In genomic region chr17:320139-320538, GRCh38 we compare ENCODE assay signal across 22 cellular contexts. TPM values are rescaled to one million over a fixed set of nuclear protein-coding genes. Genes with fewer than 3 reads are reported as not detected.
DNase-seq lines count a peak whose midpoint lies in the region; ATAC-seq, FAIRE-seq and TF ChIP-seq lines count a peak whose summit lies in the region.
"Had no signal": no experiment of that assay in that cellular context is flagged by ENCODE, and none has a peak within 500 bp of the region (broad histone marks: within the 10 kb centered on the region; RNA-seq: fewer than 3 reads in every experiment).

No MANE protein-coding gene starts in this region.

- no peak overlapping the region for H3K27ac ChIP-seq in kidney (ENCODE audit: low read depth in 2 of 2, low read length in 2 of 2)
- H3K27ac ChIP-seq: BLaER1 treated with 17β-estradiol and CSF1 and Interleukin-3, amounts not matched to agents 10 nM and 100 nM; gastroesophageal sphincter; right lobe of liver; transverse colon had no signal

- in situ Hi-C loops in GM13976 (cut with MboI; ENCODE audit: low sequenced_read_pairs, unreplicated experiment) = no loop called here

- no peak for ATAC-seq in activated CD4-positive, CD25-positive, alpha-beta regulatory T cell treated with anti-CD3 and anti-CD28 coated beads, Interleukin-2, amount 50 U/mL, for 24 hours
- ATAC-seq: gastroesophageal sphincter; GM12878; PC-3; stimulated activated effector memory CD8-positive, alpha-beta T cell treated with anti-CD3 and anti-CD28 coated beads, Interleukin-12 subunit alpha, Interleukin-12 subunit beta, amount 100 ng/mL, for 72 hours had no signal

- DNase-seq in NCI-H1694 (lab: John Stamatoyannopoulos, UW) = peak; percentile 16
- DNase-seq in NCI-H2171 treated with DMSO at 0.1 percent for 48 hours (lab: John Stamatoyannopoulos, UW) = peak; percentile 43
- DNase-seq in kidney = peak; percentile 54
- DNase-seq in retina = peak; percentile 6
- DNase-seq in MV-4-11 (lab: John Stamatoyannopoulos, UW) = no peak
- no peak for DNase-seq in GM13976 (ENCODE audit: low spot score)
- DNase-seq: activated CD4-positive, alpha-beta memory T cell treated with anti-CD3 and anti-CD28 coated beads, Interleukin-2, amount 10 ng/mL, durations not matched to agents 7 days and 5 days; activated CD8-positive, alpha-beta memory T cell treated with anti-CD3 and anti-CD28 coated beads, Interleukin-2, amount 50 U/mL, for 4 hours; anterior cingulate cortex; HCEC 1CT; hippocampal formation; stimulated activated CD4-positive, alpha-beta T cell treated with anti-CD3 and anti-CD28 coated beads, Interleukin-15, amount 100 ng/mL, for 24 hours; transverse colon had no signal

- TF ChIP-seq CTCF in kidney (IDR thresholded peaks at IDR 0.05; ENCODE audit: borderline replicate concordance, extremely low read depth, insufficient read depth) (no peak), GM13976 (IDR thresholded peaks at IDR 0.05; ENCODE audit: borderline replicate concordance, control extremely low read depth, extremely low read depth, insufficient read depth, missing control alignments) (no peak)

- no peak overlapping the region for H3K9ac ChIP-seq in kidney (ENCODE audit: low read length in 2 of 2)
- H3K9ac ChIP-seq: BLaER1 treated with 17β-estradiol and CSF1 and Interleukin-3, amounts not matched to agents 10 nM and 100 nM had no signal

- H3K4me1 ChIP-seq in kidney (ENCODE audit: control insufficient read depth in 1 of 2, insufficient read depth in 1 of 2, low read depth in 1 of 2, low read length in 2 of 2) = no peaks in the 10 kb centered on the region
- H3K4me1 ChIP-seq: gastroesophageal sphincter, right lobe of liver, transverse colon had no signal

- FAIRE-seq in kidney (lab: Jason Lieb, UNC) = no peak
- FAIRE-seq: colon, endothelial cell of umbilical vein, GM12878 had no signal

- H3K4me3 ChIP-seq in kidney (ENCODE audit: low read length in 2 of 2) = no peak overlapping the region
- H3K4me3 ChIP-seq: BLaER1 treated with 17β-estradiol and CSF1 and Interleukin-3, amounts not matched to agents 10 nM and 100 nM; gastroesophageal sphincter; GM12878; right lobe of liver; transverse colon had no signal

- intact Hi-C loops in kidney (cut with DNase I) = no loop called here

- peaks cover 4 to 12% of the 10 kb centered on the region in 2 donors for H3K36me3 ChIP-seq in kidney (ENCODE audit: control insufficient read depth in 1 of 2, insufficient read depth in 2 of 2, low read length in 2 of 2)
- H3K36me3 ChIP-seq: transverse colon had no signal

- no peaks in the 10 kb centered on the region for H3K9me3 ChIP-seq in kidney (ENCODE audit: control insufficient read depth in 1 of 2, low read length in 2 of 2)
- H3K9me3 ChIP-seq: gastroesophageal sphincter, right lobe of liver, transverse colon had no signal

RNA-seq across cellular contexts. Expression of gene RPH3AL, which starts 32.5 kb away (rescaled TPM):
- 55.9 TPM for total RNA-seq in kidney
- polyA plus RNA-seq in kidney (ENCODE audit: insufficient read depth, low read depth, low replicate concordance) = 18.1 TPM

Comparison
In these comparisons a context has a peak if more than half of its experiments do, and no peak if none do; other contexts are left out.
1. DNase-seq: peak in NCI-H1694 (single experiment), NCI-H2171 treated with DMSO at 0.1 percent for 48 hours (single experiment), kidney (single experiment) and retina (single experiment); none in MV-4-11 (single experiment) and GM13976 (single experiment).